1 cellular context compared by ENCODE assay signal in genomic region chr9:105662184-105663104, GRCh38.
TF ChIP-seq lines count a peak whose summit lies in the region.

Gene TAL2 (plus strand): TSS chr9:105662457. CDS start chr9:105662497, 40 bp downstream.

TF ChIP-seq in WTC11, 78 proteins besides CTCF, POLR2A, EP300 and RAD21 (continued from another document):
- TF ChIP-seq SMAD4 (CRISPR knock-in tag; IDR thresholded peaks at IDR 0.05): no peak
- no peak for TF ChIP-seq ZNF425 (CRISPR knock-in tag; conservative IDR thresholded peaks at IDR 0.05)
- no peak for TF ChIP-seq CREM (CRISPR knock-in tag; IDR thresholded peaks at IDR 0.05)
- no peak for TF ChIP-seq ESRRA (CRISPR knock-in tag; IDR thresholded peaks at IDR 0.05; ENCODE audit: borderline replicate concordance)
